30 cellular contexts compared by ENCODE assay signal in the genomic region with DNA sequence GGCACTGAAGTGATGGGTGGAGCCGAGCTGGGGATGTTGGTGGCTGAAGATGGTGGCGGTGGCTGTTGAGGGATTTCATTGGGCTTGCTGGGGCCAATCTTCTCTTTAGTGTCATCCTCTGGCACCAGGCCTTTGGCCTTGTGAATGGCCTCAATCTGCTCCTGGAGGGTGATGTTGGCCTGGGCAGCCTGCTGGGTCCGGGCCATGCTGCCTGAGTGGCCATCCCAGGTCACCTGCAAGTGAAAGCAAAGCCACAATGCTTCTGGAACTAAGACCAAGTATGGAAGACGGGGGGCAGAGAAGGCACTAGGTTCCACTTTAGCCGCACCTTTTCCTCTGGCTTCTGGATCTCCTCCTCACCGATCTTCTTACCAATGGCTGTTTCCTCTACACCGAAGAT.
"Had no signal": no experiment of that assay in that cellular context is flagged by ENCODE, and none has a peak within 500 bp of the region (broad histone marks: within the 10 kb centered on the region; RNA-seq: fewer than 3 reads in every experiment).

No MANE protein-coding gene starts in this region.

- H3K27ac ChIP-seq: cardiac muscle cell, SJCRH30, SK-N-MC had no signal

- H3K27ac Mint-ChIP-seq: activated CD4-positive, alpha-beta memory T cell treated with anti-CD3 and anti-CD28 coated beads, Interleukin-2, amount 10 ng/mL, durations not matched to agents 7 days and 5 days; activated CD4-positive, alpha-beta T cell treated with anti-CD3 and anti-CD28 coated beads for 36 hours; activated CD8-positive, alpha-beta memory T cell treated with anti-CD3 and anti-CD28 coated beads, Interleukin-2, amount 10 ng/mL, durations not matched to agents 7 days and 5 days; activated naive CD8-positive, alpha-beta T cell; activated T-helper 2 cell treated with anti-CD3 and anti-CD28 coated beads, Interferon-gamma antibody, Interleukin-2, Interleukin-4, amounts not matched to agents 10 μg/mL and 5 μg/mL and 100 μg/mL, durations not matched to agents 14 hours and 24 hours and 36 hours; T-helper 2 cell treated with Interferon-gamma antibody and Interleukin-4, amounts not matched to agents 5 μg/mL and 100 μg/mL, for 36 hours had no signal

- DNase-seq: activated CD4-positive, alpha-beta memory T cell treated with anti-CD3 and anti-CD28 coated beads, Interleukin-2, amount 10 ng/mL, durations not matched to agents 7 days and 5 days; activated CD4-positive, alpha-beta T cell treated with anti-CD3 and anti-CD28 coated beads for 36 hours; activated CD4-positive, alpha-beta T cell treated with anti-CD3 and anti-CD28 coated beads, Interleukin-2, amount 50 U/mL, for 1 hour; activated CD8-positive, alpha-beta memory T cell treated with anti-CD3 and anti-CD28 coated beads for 24 hours; activated CD8-positive, alpha-beta memory T cell treated with anti-CD3 and anti-CD28 coated beads, Interleukin-2, amount 10 ng/mL, durations not matched to agents 7 days and 5 days; activated CD8-positive, alpha-beta memory T cell treated with anti-CD3 and anti-CD28 coated beads, Interleukin-2, amount 50 U/mL, for 48 hours; activated gamma-delta T cell; activated naive CD4-positive, alpha-beta T cell treated with Interleukin-2 at 50 U/mL for 16 hours; activated T-cell treated with anti-CD3 and anti-CD28 coated beads, Interleukin-2, amount 50 U/mL, for 1 hour; amygdala; KG1; MM.1S; MV-4-11; NCI-H1092; NCI-H1436 treated with DMSO at 0.1 percent for 48 hours; NCI-H1694 treated with DMSO at 0.1 percent for 48 hours; NCI-H2029; NCI-H345; NCI-H524 treated with DMSO at 0.1 percent for 48 hours; SHP77; SJCRH30 had no signal

- ATAC-seq: activated CD4-positive, alpha-beta T cell treated with anti-CD3 and anti-CD28 coated beads for 36 hours; activated CD4-positive, CD25-positive, alpha-beta regulatory T cell treated with anti-CD3 and anti-CD28 coated beads, Interleukin-2, amount 50 U/mL, for 24 hours; activated CD8-positive, alpha-beta memory T cell treated with anti-CD3 and anti-CD28 coated beads, Interleukin-2, amount 10 ng/mL, durations not matched to agents 7 days and 5 days; Panc1 had no signal

- H3K9me3 ChIP-seq: ascending aorta, SJCRH30 had no signal

- H3K4me3 Mint-ChIP-seq: activated CD4-positive, alpha-beta memory T cell treated with anti-CD3 and anti-CD28 coated beads, Interleukin-2, amount 10 ng/mL, durations not matched to agents 7 days and 5 days; activated CD4-positive, alpha-beta T cell treated with anti-CD3 and anti-CD28 coated beads for 36 hours; activated CD8-positive, alpha-beta memory T cell treated with anti-CD3 and anti-CD28 coated beads, Interleukin-2, amount 10 ng/mL, durations not matched to agents 7 days and 5 days; activated naive CD8-positive, alpha-beta T cell; central memory CD8-positive, alpha-beta T cell; T-helper 2 cell treated with Interferon-gamma antibody and Interleukin-4, amounts not matched to agents 5 μg/mL and 100 μg/mL, for 36 hours had no signal

- H3K4me1 Mint-ChIP-seq: central memory CD8-positive, alpha-beta T cell had no signal

- H3K9me3 Mint-ChIP-seq: activated CD4-positive, alpha-beta memory T cell treated with anti-CD3 and anti-CD28 coated beads, Interleukin-2, amount 10 ng/mL, durations not matched to agents 7 days and 5 days; activated T-helper 2 cell treated with anti-CD3 and anti-CD28 coated beads, Interferon-gamma antibody, Interleukin-2, Interleukin-4, amounts not matched to agents 10 μg/mL and 5 μg/mL and 100 μg/mL, durations not matched to agents 14 hours and 24 hours and 36 hours; central memory CD8-positive, alpha-beta T cell; T-helper 2 cell treated with Interferon-gamma antibody and Interleukin-4, amounts not matched to agents 5 μg/mL and 100 μg/mL, for 36 hours had no signal

- H3K4me1 ChIP-seq: SJCRH30 had no signal

- H3K4me3 ChIP-seq: ascending aorta, cardiac muscle cell, SJCRH30, SK-N-MC had no signal

- H3K27me3 Mint-ChIP-seq: activated CD4-positive, alpha-beta memory T cell treated with anti-CD3 and anti-CD28 coated beads, Interleukin-2, amount 10 ng/mL, durations not matched to agents 7 days and 5 days; activated CD4-positive, alpha-beta T cell treated with anti-CD3 and anti-CD28 coated beads for 36 hours; activated CD8-positive, alpha-beta memory T cell treated with anti-CD3 and anti-CD28 coated beads, Interleukin-2, amount 10 ng/mL, durations not matched to agents 7 days and 5 days; activated naive CD8-positive, alpha-beta T cell; central memory CD8-positive, alpha-beta T cell had no signal

- H3K27me3 ChIP-seq: ascending aorta, cardiac muscle cell, SJCRH30 had no signal
